Comparison of ENCODE assay signal across 35 cellular contexts in the genomic region with DNA sequence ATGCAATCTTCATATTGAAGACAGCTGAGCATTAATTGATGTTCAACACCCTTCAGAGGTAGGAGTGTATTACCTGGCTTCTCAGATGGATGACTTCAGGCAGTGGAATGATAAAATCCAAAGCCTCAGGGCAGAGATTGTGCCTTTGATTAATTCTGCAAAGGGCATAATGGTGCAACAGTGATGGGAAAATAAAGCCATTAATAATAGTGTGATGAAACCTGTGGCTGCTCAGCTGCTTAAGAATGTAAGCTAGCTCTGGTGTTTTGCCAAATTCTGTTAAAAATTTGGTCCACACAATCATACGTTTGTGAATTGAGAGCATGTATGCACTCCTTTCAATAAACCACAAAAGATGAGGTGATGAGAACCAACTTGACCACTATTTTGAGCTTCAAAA. TPM values are rescaled to one million over a fixed set of nuclear protein-coding genes. Genes with fewer than 3 reads are reported as not detected.
A peak's percentile ranks its signal among the peaks of the same experiment; 100 is the strongest.
DNase-seq lines count a peak whose midpoint lies in the region; ATAC-seq, FAIRE-seq and TF ChIP-seq lines count a peak whose summit lies in the region.
"Had no signal": no experiment of that assay in that cellular context is flagged by ENCODE, and none has a peak within 500 bp of the region (broad histone marks: within the 10 kb centered on the region; RNA-seq: fewer than 3 reads in every experiment).

No MANE protein-coding gene starts in this region.

- H2AK9ac ChIP-seq in IMR-90 (replicated peaks; ENCODE audit: low read depth, low read length, poor library complexity) = no peak overlapping the region

- no CpG with 5 or more reads among the region's 1 CpG for WGBS in IMR-90 (ENCODE audit: extremely low coverage in 2 of 2, insufficient read length in 1 of 2), 2 experiments

- H2BK120ac ChIP-seq in IMR-90 (ENCODE audit: low read depth, low read length) = no peak overlapping the region

- H4K20me1 ChIP-seq in IMR-90 (ENCODE audit: insufficient read depth, low read length) (no peaks in the 10 kb centered on the region), keratinocyte (ENCODE audit: control insufficient read depth, extremely low read depth, insufficient read depth, low read length) (no peaks in the 10 kb centered on the region)

- no peak overlapping the region for H4K5ac ChIP-seq in IMR-90 (ENCODE audit: low read depth, low read length)

- dilution Hi-C loops in IMR-90 (cut with HindIII; ENCODE audit: low sequenced_read_pairs, unreplicated experiment) = no loop called here
- dilution Hi-C loops in keratinocyte (cut with MboI; ENCODE audit: extremely low pct_ligation_motif_present, low sequenced_read_pairs) = no loop called here

- H3K4me1 ChIP-seq in IMR-90 (ENCODE audit: control insufficient read depth, insufficient read depth, low read length) (peaks cover 1% of the 10 kb centered on the region; the same call in 1 of the 2 replicates), keratinocyte (ENCODE audit: control insufficient read depth, extremely low read depth, insufficient read depth, low read length) (no peaks in the 10 kb centered on the region)
- H3K4me1 ChIP-seq: A549, colonic mucosa, left lung, right atrium auricular region, spleen, vagina had no signal

- no peak overlapping the region for H3K56ac ChIP-seq in IMR-90 (ENCODE audit: extremely low read depth, insufficient read depth, low read length)

- H3K4me3 ChIP-seq in IMR-90 (ENCODE audit: insufficient read depth, low read depth, low read length) (no peak overlapping the region), epithelial cell of esophagus (ENCODE audit: low read length) (no peak overlapping the region), keratinocyte (ENCODE audit: control insufficient read depth in 2 of 3, extremely low read depth in 1 of 3, insufficient read depth in 2 of 3, low read depth in 1 of 3, low read length in 3 of 3) (no peak overlapping the region)
- H3K4me3 ChIP-seq: A549, cardiac muscle cell, colonic mucosa, left lung, ovary, right atrium auricular region, spleen, vagina had no signal

- CTCF ChIA-PET in IMR-90 (lab: Yijun Ruan, JAX) = interaction anchor here (0.7 kb wide), 1 partner anchor 81 kb away, joined by 3 read pairs; no protein-coding TSS in a partner anchor

- H3K27me3 ChIP-seq in IMR-90 (ENCODE audit: control insufficient read depth, insufficient read depth, low read length) (no peaks in the 10 kb centered on the region; the same call in 1 of the 2 replicates), keratinocyte (ENCODE audit: control insufficient read depth, extremely low read depth, insufficient read depth, low read length) (no peaks in the 10 kb centered on the region)
- H3K27me3 ChIP-seq: cardiac muscle cell, colonic mucosa, left lung, ovary, right atrium auricular region, spleen, vagina had no signal

- TF ChIP-seq CTCF in IMR-90 (conservative IDR thresholded peaks at IDR 0.05; ENCODE audit: low read depth, low read length) = no peak
- TF ChIP-seq CTCF in epithelial cell of esophagus (IDR thresholded peaks at IDR 0.05; ENCODE audit: insufficient read depth, low read depth, low read length, missing control alignments) = no peak
- no peak for TF ChIP-seq CTCF in keratinocyte (optimal IDR thresholded peaks at IDR 0.05 in 1 of 3, IDR thresholded peaks at IDR 0.05 in 1 of 3, conservative IDR thresholded peaks at IDR 0.05 in 1 of 3; ENCODE audit: extremely low read depth in 1 of 3, insufficient read depth in 2 of 3, low read length in 3 of 3)

- H2BK15ac ChIP-seq in IMR-90 (ENCODE audit: low read depth, low read length) = no peak overlapping the region

- H3K23ac ChIP-seq in IMR-90 (ENCODE audit: low read depth, low read length) = no peak overlapping the region

- H2AFZ ChIP-seq in IMR-90 (replicated peaks; ENCODE audit: low read length, poor library complexity) (no peak overlapping the region), keratinocyte (ENCODE audit: control insufficient read depth, low read length) (no peak overlapping the region)

- no peak overlapping the region for H3K14ac ChIP-seq in IMR-90 (replicated peaks; ENCODE audit: low read depth, low read length)

- H4K8ac ChIP-seq in IMR-90 (ENCODE audit: low read depth in 2 of 2, low read length in 2 of 2) = no peak overlapping the region

- H3K9me3 ChIP-seq in IMR-90 (ENCODE audit: control insufficient read depth, insufficient read depth, low read length) = peaks cover 2% of the 10 kb centered on the region
- no peaks in the 10 kb centered on the region for H3K9me3 ChIP-seq in keratinocyte (ENCODE audit: control insufficient read depth, low read depth, low read length)
- H3K9me3 ChIP-seq: A549, colonic mucosa, ovary, right atrium auricular region, vagina had no signal

- no peak overlapping the region for H2BK20ac ChIP-seq in IMR-90 (ENCODE audit: low read depth, low read length)

- no peak for TF ChIP-seq RAD21 in IMR-90 (IDR thresholded peaks at IDR 0.05; ENCODE audit: low read length)

- no peak overlapping the region for H3K4ac ChIP-seq in IMR-90 (ENCODE audit: low read depth, low read length)

- no peaks in the 10 kb centered on the region; the same call in 1 of the 2 replicates for H3K9me1 ChIP-seq in IMR-90 (ENCODE audit: insufficient read depth, low read length)
- no peaks in the 10 kb centered on the region for H3K9me1 ChIP-seq in keratinocyte (ENCODE audit: control insufficient read depth, extremely low read depth, insufficient read depth, low read length)

- peak; percentile 27; the same call in 1 of the 2 replicates for ATAC-seq in IMR-90 (ENCODE audit: low read depth)
- no peak for ATAC-seq in HG03442 (IDR thresholded peaks at IDR 0.05; ENCODE audit: unreplicated experiment)
- no peak for ATAC-seq in GM21447 (IDR thresholded peaks at IDR 0.05; ENCODE audit: unreplicated experiment)
- ATAC-seq: A549, HCT116, left lung had no signal

- no peak overlapping the region for H3K27ac ChIP-seq in IMR-90 (ENCODE audit: insufficient read depth, low read length)
- H3K27ac ChIP-seq in keratinocyte (ENCODE audit: control insufficient read depth, insufficient read depth, low read length) = no peak overlapping the region
- H3K27ac ChIP-seq: A549, cardiac muscle cell, colonic mucosa, epithelial cell of prostate, left lung, ovary, right atrium auricular region, spleen, vagina had no signal

- H4K91ac ChIP-seq in IMR-90 (ENCODE audit: insufficient read depth, low read depth, low read length) = no peak overlapping the region

- H2BK5ac ChIP-seq in IMR-90 (ENCODE audit: low read depth, low read length, poor library complexity, severe bottlenecking) = no peak overlapping the region

- in situ Hi-C loops in IMR-90 (cut with MboI; ENCODE audit: low sequenced_read_pairs) = no loop called here
- in situ Hi-C loops in ACHN (cut with HindIII; ENCODE audit: low pct_ligation_motif_present, low pct_unique_long_range_greater_than_20kb, low sequenced_read_pairs) = no loop called here

- H3K9ac ChIP-seq in IMR-90 (ENCODE audit: low read depth, low read length) = no peak overlapping the region
- H3K9ac ChIP-seq in keratinocyte (ENCODE audit: control insufficient read depth, extremely low read depth, insufficient read depth, low read length) = no peak overlapping the region

- BruUV-seq in IMR-90 (replicated peaks; lab: Mats Ljungman, UMichigan) = no TSS peak

- intact Hi-C loops in IMR-90 (cut with micrococcal nuclease) = no loop called here

- H3K36me3 ChIP-seq in IMR-90 (ENCODE audit: control insufficient read depth, insufficient read depth, low read length) (no peaks in the 10 kb centered on the region), keratinocyte (ENCODE audit: control insufficient read depth in 2 of 2, extremely low read depth in 1 of 2, insufficient read depth in 2 of 2, low read length in 2 of 2) (no peaks in the 10 kb centered on the region)
- H3K36me3 ChIP-seq: cardiac muscle cell, colonic mucosa, left lung, ovary, right atrium auricular region, spleen, vagina had no signal

- DNase-seq in AG08395 (ENCODE audit: low spot score) (peak; percentile 50), IMR-90 (peak; percentile 69), epithelial cell of esophagus (ENCODE audit: low read depth) (peak; percentile 52), keratinocyte (ENCODE audit: low read depth, low spot score) (peak; percentile 42), ACHN (no peak)
- DNase-seq in stimulated activated CD4-positive, alpha-beta T cell treated with anti-CD3 and anti-CD28 coated beads, Interleukin-1b, Interleukin-23, amount 100 ng/mL, for 48 hours = no peak
- DNase-seq: activated CD4-positive, alpha-beta memory T cell treated with anti-CD3 and anti-CD28 coated beads, Interleukin-2, amount 10 ng/mL, durations not matched to agents 7 days and 5 days; activated naive CD4-positive, alpha-beta T cell treated with anti-CD3 and anti-CD28 coated beads, Interleukin-2, amount 50 U/mL, for 16 hours; amygdala; colonic mucosa; DMS153; effector CD4-positive, alpha-beta T cell; hypothalamus; left lung; mesendoderm; NCI-H1092; NCI-H1694 treated with DMSO at 0.1 percent for 48 hours; ovary; spleen; stimulated activated CD8-positive, alpha-beta memory T cell treated with anti-CD3 and anti-CD28 coated beads, Interleukin-4, amount 100 ng/mL, for 48 hours had no signal

- no peak overlapping the region for H3K4me2 ChIP-seq in IMR-90 (ENCODE audit: low read depth, low read length)
- no peak overlapping the region for H3K4me2 ChIP-seq in keratinocyte (ENCODE audit: control insufficient read depth, extremely low read depth, insufficient read depth, low read depth, low read length)
- H3K4me2 ChIP-seq: A549 had no signal

- H3K18ac ChIP-seq in IMR-90 (ENCODE audit: low read depth, low read length) = peak overlapping the region; percentile 20; the same call in 1 of the 2 replicates

- H3K79me2 ChIP-seq in keratinocyte (ENCODE audit: control insufficient read depth, insufficient read depth, low read length) = no peaks in the 10 kb centered on the region

- FAIRE-seq in keratinocyte (lab: Jason Lieb, UNC) = no peak
- FAIRE-seq: A549, frontal cortex, RCC 7860 had no signal

- H2AK5ac ChIP-seq in IMR-90 (ENCODE audit: low read depth, low read length) = no peak overlapping the region

- no peaks in the 10 kb centered on the region for H3K79me1 ChIP-seq in IMR-90 (ENCODE audit: low read depth in 1 of 2, low read length in 2 of 2)

- TF ChIP-seq POLR2A in IMR-90 (IDR thresholded peaks at IDR 0.05; ENCODE audit: low read depth, low read length) = no peak

- POLR2A ChIA-PET in IMR-90 (lab: Charles Lee; ENCODE audit: unreplicated experiment) = no interaction called here

RNA-seq across cellular contexts. Expression of a gene that starts 5.2 kb away (rescaled TPM):
- under 0.01 TPM in 1 of 2 replicates, not detected in the other for total RNA-seq in IMR-90 (2012; rRNA removed)
- polyA plus RNA-seq in IMR-90 (2012; rRNA removed) (0.09 and 0.10 TPM in 2 replicates), keratinocyte (not detected in 3 replicates)
- polyA plus RNA-seq in IMR-90 (2012; cell fraction: cytosol; rRNA removed) = 0.03 TPM in 1 of 2 replicates, not detected in the other
- 0.06 TPM in 1 of 2 replicates, not detected in the other for polyA plus RNA-seq in IMR-90 (2012; cell fraction: nucleus; rRNA removed; ENCODE audit: low replicate concordance)
- polyA plus RNA-seq in keratinocyte (2011; ENCODE audit: low read depth) = not detected
- polyA plus RNA-seq in keratinocyte (2011; cell fraction: cytosol; rRNA removed) = not detected in 2 replicates
- polyA plus RNA-seq in keratinocyte (2011; cell fraction: nucleus; rRNA removed) = not detected in 2 replicates
- polyA plus RNA-seq in keratinocyte (2012; ENCODE audit: low replicate concordance) = not detected in 2 replicates
- not detected in 3 replicates for polyA minus RNA-seq in keratinocyte
- not detected for polyA minus RNA-seq in keratinocyte (2011; cell fraction: cytosol; rRNA and poly(A)+ RNA removed)
- polyA minus RNA-seq in keratinocyte (2011; cell fraction: nucleus; rRNA and poly(A)+ RNA removed) = not detected in 2 replicates
- total RNA-seq: activated CD4-positive, alpha-beta memory T cell treated with anti-CD3 and anti-CD28 coated beads, Interleukin-2, amount 10 ng/mL, durations not matched to agents 7 days and 5 days; cardiac muscle cell; colonic mucosa; frontal cortex; left lung; NCI-H460; ovary; spleen; vagina had no signal
- polyA plus RNA-seq: BJ, cardiac muscle cell, IgD-negative memory B cell, neural cell, ovary, spleen, thymus had no signal

Comparison
In these comparisons a context has a peak if more than half of its experiments do, and no peak if none do; other contexts are left out.
1. DNase-seq: peak in AG08395 (single experiment), IMR-90 (single experiment), epithelial cell of esophagus (single experiment) and keratinocyte (single experiment); none in ACHN (single experiment) and stimulated activated CD4-positive, alpha-beta T cell treated with anti-CD3 and anti-CD28 coated beads, Interleukin-1b, Interleukin-23, amount 100 ng/mL, for 48 hours (single experiment).